ENCODE assay signal across 1 cellular context in the genomic region with DNA sequence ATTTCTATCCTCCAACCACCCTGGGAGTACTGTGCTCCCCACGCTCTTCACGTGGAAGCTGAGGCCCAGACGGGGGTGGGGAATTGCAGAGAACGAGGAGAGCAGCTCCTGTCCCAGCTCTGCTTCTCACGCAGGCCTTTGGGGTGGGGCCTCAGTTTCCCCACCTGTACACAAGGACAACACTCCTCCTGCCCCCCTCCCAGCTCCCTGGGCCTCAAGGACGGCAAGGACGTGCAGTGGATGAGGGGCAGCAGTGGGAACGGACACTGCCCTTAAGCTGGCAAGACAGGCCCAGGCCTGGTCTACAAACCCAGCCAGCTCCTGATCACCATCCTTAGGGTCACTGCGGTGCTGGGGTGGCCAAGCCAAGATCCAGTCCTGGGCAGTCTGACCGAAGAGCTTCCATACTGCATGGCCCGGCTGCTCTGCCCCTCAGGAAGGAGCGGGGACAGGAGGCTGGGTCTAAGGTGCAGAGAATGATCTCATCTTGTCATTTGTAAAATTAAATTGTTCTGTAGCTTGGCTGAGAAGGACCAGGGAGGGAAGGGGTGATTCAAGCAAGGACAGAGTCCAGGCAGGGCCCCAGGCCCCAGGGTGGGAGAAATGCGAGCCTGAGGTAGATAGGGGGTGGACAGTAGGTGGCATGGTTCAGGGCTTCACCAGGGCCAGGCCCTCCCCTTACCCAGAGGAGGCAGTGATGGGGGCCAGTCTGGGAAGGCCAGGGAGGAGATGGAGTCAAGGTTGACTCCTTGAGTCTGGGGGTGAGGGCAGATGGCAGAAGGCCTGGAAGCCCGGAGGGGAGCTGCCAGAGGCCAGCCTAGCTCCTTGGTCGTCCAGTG.
TF ChIP-seq lines count a peak whose summit lies in the region.

No MANE protein-coding gene starts in this region.

TF ChIP-seq in GM23338, 12 proteins besides CTCF, POLR2A, EP300 and RAD21:
- TF ChIP-seq, protein P1, sequence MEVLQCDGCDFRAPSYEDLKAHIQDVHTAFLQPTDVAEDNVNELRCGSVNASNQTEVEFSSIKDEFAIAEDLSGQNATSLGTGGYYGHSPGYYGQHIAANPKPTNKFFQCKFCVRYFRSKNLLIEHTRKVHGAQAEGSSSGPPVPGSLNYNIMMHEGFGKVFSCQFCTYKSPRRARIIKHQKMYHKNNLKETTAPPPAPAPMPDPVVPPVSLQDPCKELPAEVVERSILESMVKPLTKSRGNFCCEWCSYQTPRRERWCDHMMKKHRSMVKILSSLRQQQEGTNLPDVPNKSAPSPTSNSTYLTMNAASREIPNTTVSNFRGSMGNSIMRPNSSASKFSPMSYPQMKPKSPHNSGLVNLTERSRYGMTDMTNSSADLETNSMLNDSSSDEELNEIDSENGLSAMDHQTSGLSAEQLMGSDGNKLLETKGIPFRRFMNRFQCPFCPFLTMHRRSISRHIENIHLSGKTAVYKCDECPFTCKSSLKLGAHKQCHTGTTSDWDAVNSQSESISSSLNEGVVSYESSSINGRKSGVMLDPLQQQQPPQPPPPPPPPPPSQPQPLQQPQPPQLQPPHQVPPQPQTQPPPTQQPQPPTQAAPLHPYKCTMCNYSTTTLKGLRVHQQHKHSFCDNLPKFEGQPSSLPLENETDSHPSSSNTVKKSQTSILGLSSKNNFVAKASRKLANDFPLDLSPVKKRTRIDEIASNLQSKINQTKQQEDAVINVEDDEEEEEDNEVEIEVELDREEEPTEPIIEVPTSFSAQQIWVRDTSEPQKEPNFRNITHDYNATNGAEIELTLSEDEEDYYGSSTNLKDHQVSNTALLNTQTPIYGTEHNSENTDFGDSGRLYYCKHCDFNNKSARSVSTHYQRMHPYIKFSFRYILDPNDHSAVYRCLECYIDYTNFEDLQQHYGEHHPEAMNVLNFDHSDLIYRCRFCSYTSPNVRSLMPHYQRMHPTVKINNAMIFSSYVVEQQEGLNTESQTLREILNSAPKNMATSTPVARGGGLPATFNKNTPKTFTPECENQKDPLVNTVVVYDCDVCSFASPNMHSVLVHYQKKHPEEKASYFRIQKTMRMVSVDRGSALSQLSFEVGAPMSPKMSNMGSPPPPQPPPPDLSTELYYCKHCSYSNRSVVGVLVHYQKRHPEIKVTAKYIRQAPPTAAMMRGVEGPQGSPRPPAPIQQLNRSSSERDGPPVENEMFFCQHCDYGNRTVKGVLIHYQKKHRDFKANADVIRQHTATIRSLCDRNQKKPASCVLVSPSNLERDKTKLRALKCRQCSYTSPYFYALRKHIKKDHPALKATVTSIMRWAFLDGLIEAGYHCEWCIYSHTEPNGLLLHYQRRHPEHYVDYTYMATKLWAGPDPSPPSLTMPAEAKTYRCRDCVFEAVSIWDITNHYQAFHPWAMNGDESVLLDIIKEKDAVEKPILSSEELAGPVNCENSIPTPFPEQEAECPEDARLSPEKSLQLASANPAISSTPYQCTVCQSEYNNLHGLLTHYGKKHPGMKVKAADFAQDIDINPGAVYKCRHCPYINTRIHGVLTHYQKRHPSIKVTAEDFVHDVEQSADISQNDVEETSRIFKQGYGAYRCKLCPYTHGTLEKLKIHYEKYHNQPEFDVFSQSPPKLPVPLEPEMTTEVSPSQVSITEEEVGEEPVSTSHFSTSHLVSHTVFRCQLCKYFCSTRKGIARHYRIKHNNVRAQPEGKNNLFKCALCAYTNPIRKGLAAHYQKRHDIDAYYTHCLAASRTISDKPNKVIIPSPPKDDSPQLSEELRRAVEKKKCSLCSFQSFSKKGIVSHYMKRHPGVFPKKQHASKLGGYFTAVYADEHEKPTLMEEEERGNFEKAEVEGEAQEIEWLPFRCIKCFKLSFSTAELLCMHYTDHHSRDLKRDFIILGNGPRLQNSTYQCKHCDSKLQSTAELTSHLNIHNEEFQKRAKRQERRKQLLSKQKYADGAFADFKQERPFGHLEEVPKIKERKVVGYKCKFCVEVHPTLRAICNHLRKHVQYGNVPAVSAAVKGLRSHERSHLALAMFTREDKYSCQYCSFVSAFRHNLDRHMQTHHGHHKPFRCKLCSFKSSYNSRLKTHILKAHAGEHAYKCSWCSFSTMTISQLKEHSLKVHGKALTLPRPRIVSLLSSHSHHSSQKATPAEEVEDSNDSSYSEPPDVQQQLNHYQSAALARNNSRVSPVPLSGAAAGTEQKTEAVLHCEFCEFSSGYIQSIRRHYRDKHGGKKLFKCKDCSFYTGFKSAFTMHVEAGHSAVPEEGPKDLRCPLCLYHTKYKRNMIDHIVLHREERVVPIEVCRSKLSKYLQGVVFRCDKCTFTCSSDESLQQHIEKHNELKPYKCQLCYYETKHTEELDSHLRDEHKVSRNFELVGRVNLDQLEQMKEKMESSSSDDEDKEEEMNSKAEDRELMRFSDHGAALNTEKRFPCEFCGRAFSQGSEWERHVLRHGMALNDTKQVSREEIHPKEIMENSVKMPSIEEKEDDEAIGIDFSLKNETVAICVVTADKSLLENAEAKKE (CRISPR knock-in tag; IDR thresholded peaks at IDR 0.05): no peak
